25 cellular contexts compared by ENCODE assay signal in the genomic region with DNA sequence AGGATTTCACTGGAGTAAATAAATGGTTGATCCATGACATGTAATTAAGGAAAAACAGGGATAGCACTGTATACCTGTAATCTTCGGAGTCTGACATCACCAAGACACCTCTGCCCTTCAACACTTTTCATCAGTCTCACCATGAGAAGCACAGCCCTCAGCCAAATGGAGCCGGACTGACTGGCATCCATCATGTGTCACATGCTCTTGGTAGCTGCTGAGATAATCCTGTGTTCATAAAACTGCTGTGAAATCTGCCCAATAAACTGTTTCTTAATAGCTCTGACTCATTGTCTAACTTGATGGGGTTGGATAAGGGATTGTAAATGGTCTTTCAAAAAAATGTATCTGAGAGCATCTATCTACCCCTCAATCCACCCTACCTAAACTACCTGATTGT. TPM values are rescaled to one million over a fixed set of nuclear protein-coding genes. Genes with fewer than 3 reads are reported as not detected.
"Had no signal": no experiment of that assay in that cellular context is flagged by ENCODE, and none has a peak within 500 bp of the region (broad histone marks: within the 10 kb centered on the region; RNA-seq: fewer than 3 reads in every experiment).

No MANE protein-coding gene starts in this region.

- ATAC-seq: activated naive CD8-positive, alpha-beta T cell treated with anti-CD3 and anti-CD28 coated beads, Interleukin-2, amount 50 U/mL, for 24 hours; esophagus mucosa; gastroesophageal sphincter; heart left ventricle; naive thymus-derived CD8-positive, alpha-beta T cell; right lobe of liver; stimulated activated naive B cell treated with anti-CD40 and anti-IgM and Interleukin-4, amounts not matched to agents 10 μg/mL and 1 μg/mL and 100 μg/mL, for 72 hours had no signal

- H3K27me3 ChIP-seq: gastroesophageal sphincter, ovary, right lobe of liver, spleen had no signal

- DNase-seq: activated CD4-positive, CD25-positive, alpha-beta regulatory T cell treated with anti-CD3 and anti-CD28 coated beads, Interleukin-2, amount 50 U/mL, for 72 hours; activated CD8-positive, alpha-beta memory T cell treated with anti-CD3 and anti-CD28 coated beads for 24 hours; activated CD8-positive, alpha-beta memory T cell treated with anti-CD3 and anti-CD28 coated beads, Interleukin-2, amount 50 U/mL, for 48 hours; activated effector memory CD4-positive, alpha-beta T cell treated with Interleukin-2 at 50 U/mL for 16 hours; activated naive CD4-positive, alpha-beta T cell treated with anti-CD3 and anti-CD28 coated beads, Interleukin-2, amount 10 ng/mL, durations not matched to agents 7 days and 5 days; activated naive CD8-positive, alpha-beta T cell treated with anti-CD3 and anti-CD28 coated beads, Interleukin-2, amount 50 U/mL, for 24 hours; activated T-cell treated with anti-CD3 and anti-CD28 coated beads, Interleukin-2, amount 50 U/mL, for 48 hours; aorta; cortex of kidney; effector CD4-positive, alpha-beta T cell; heart left ventricle; immature natural killer cell; mesendoderm; naive thymus-derived CD8-positive, alpha-beta T cell; ovary; right lobe of liver; spleen; stimulated activated naive B cell treated with anti-CD40 and anti-IgM and Interleukin-4, amounts not matched to agents 10 μg/mL and 1 μg/mL and 100 μg/mL, for 72 hours; T-helper 2 cell had no signal

- H3K4me1 ChIP-seq: gastroesophageal sphincter, heart left ventricle, right lobe of liver, spleen had no signal

- H3K9me3 ChIP-seq: gastroesophageal sphincter, heart left ventricle, ovary, right lobe of liver, spleen had no signal

- H3K27ac ChIP-seq: gastroesophageal sphincter, heart left ventricle, ovary, right lobe of liver, spleen, VCaP had no signal

- H3K4me3 ChIP-seq: gastroesophageal sphincter, heart left ventricle, ovary, right lobe of liver, spleen had no signal

- H3K36me3 ChIP-seq: gastroesophageal sphincter, heart left ventricle, ovary, right lobe of liver, spleen had no signal

RNA-seq across cellular contexts. Expression of gene KCNH5, which starts 33.6 kb away (rescaled TPM):
- total RNA-seq: aorta; esophagus mucosa; liver; naive thymus-derived CD8-positive, alpha-beta T cell; pulmonary artery endothelial cell; right lobe of liver; ureter had no signal
- polyA plus RNA-seq: aorta; heart left ventricle; immature natural killer cell; liver; naive thymus-derived CD8-positive, alpha-beta T cell; ovary had no signal
